In genomic region chr1:57325117-57325516, GRCh38 we compare ENCODE assay signal across 24 cellular contexts.
"Had no signal": no experiment of that assay in that cellular context is flagged by ENCODE, and none has a peak within 500 bp of the region (broad histone marks: within the 10 kb centered on the region; RNA-seq: fewer than 3 reads in every experiment).

No MANE protein-coding gene starts in this region.

- ATAC-seq: activated CD4-positive, alpha-beta T cell treated with anti-CD3 and anti-CD28 coated beads for 36 hours; activated CD4-positive, CD25-positive, alpha-beta regulatory T cell treated with anti-CD3 and anti-CD28 coated beads, Interleukin-2, amount 50 U/mL, for 24 hours; activated CD8-positive, alpha-beta T cell treated with anti-CD3 and anti-CD28 coated beads, Interleukin-2, amount 10 ng/mL, durations not matched to agents 7 days and 5 days; Panc1 had no signal

- DNase-seq: activated CD4-positive, alpha-beta T cell treated with anti-CD3 and anti-CD28 coated beads for 36 hours; activated CD4-positive, alpha-beta T cell treated with anti-CD3 and anti-CD28 coated beads, Interleukin-2, amount 10 ng/mL, durations not matched to agents 7 days and 5 days; activated CD4-positive, alpha-beta T cell treated with anti-CD3 and anti-CD28 coated beads, Interleukin-2, amount 50 U/mL, for 48 hours; activated CD8-positive, alpha-beta T cell treated with anti-CD3 and anti-CD28 coated beads, Interleukin-2, amount 10 ng/mL, durations not matched to agents 7 days and 5 days; activated gamma-delta T cell; activated naive CD4-positive, alpha-beta T cell treated with Interleukin-2 at 50 U/mL for 16 hours; activated naive CD8-positive, alpha-beta T cell treated with anti-CD3 and anti-CD28 coated beads, Interleukin-2, amount 10 ng/mL, durations not matched to agents 7 days and 5 days; activated T-cell treated with anti-CD3 and anti-CD28 coated beads, Interleukin-2, amount 50 U/mL, for 24 hours; amygdala; Kasumi-1; KG1; MG63; NCI-H1048; NCI-H1105 treated with DMSO at 0.1 percent for 48 hours; NCI-H1436; NCI-H1694; NCI-H1930; NCI-H2081 treated with DMSO at 0.1 percent for 48 hours; NCI-H345; NCI-H524 treated with DMSO at 0.1 percent for 48 hours; SHP77 treated with DMSO at 0.1 percent for 48 hours; SK-N-SH had no signal
